Comparison of ENCODE assay signal across 2 cellular contexts in genomic region chr1:16055613-16056520, GRCh38.
TF ChIP-seq lines count a peak whose summit lies in the region.

No MANE protein-coding gene starts in this region.

TF ChIP-seq in PFSK-1, 5 proteins besides CTCF, POLR2A, EP300 and RAD21 (continued from another document):
- no peak for TF ChIP-seq SIN3A (IDR thresholded peaks at IDR 0.05; ENCODE audit: borderline replicate concordance, insufficient read depth, low read length)

TF ChIP-seq in neural cell, 6 proteins besides CTCF, POLR2A, EP300 and RAD21 (continued from another document):
- TF ChIP-seq TAF1 (IDR thresholded peaks at IDR 0.05; ENCODE audit: low read depth) (no peak), REST (IDR thresholded peaks at IDR 0.05; ENCODE audit: borderline replicate concordance) (no peak), EZH2 (IDR thresholded peaks at IDR 0.05; ENCODE audit: borderline replicate concordance, insufficient read depth, low read length, poor library complexity, severe bottlenecking) (no peak), SMC3 (conservative IDR thresholded peaks at IDR 0.05; ENCODE audit: poor library complexity) (peak; percentile 88), POLR2AphosphoS5 (IDR thresholded peaks at IDR 0.05) (no peak)
